Comparison of ENCODE assay signal across 20 cellular contexts in genomic region chr1:228402638-228403025, GRCh38. TPM values are rescaled to one million over a fixed set of nuclear protein-coding genes. Genes with fewer than 3 reads are reported as not detected.
DNase-seq lines count a peak whose midpoint lies in the region; ATAC-seq and TF ChIP-seq lines count a peak whose summit lies in the region.
"Had no signal": no experiment of that assay in that cellular context is flagged by ENCODE, and none has a peak within 500 bp of the region (broad histone marks: within the 10 kb centered on the region; RNA-seq: fewer than 3 reads in every experiment).

No MANE protein-coding gene starts in this region.

- no peaks in the 10 kb centered on the region for H3K9me3 Mint-ChIP-seq in activated T-cell treated with anti-CD3 and anti-CD28 coated beads, Interleukin-2, amount 50 U/mL, for 72 hours
- H3K9me3 Mint-ChIP-seq in endodermal cell = no peaks in the 10 kb centered on the region
- no peaks in the 10 kb centered on the region for H3K9me3 Mint-ChIP-seq in natural killer cell treated with Interleukin-12 subunit alpha and Interleukin-12 subunit beta and Interleukin-15 and Interleukin-18, amount 100 ng/mL, for 72 hours
- H3K9me3 Mint-ChIP-seq: activated CD4-positive, alpha-beta T cell treated with anti-CD3 and anti-CD28 coated beads, Interleukin-2, amount 10 ng/mL, durations not matched to agents 24 days and 14 days had no signal

- CTCF ChIA-PET in HEK293 (lab: Yijun Ruan, JAX) = interaction anchor here (1.5 kb wide), 1 partner anchor 10 kb away, joined by 7 read pairs; no protein-coding TSS in a partner anchor

- peaks cover 7 to 69% of the 10 kb centered on the region in 2 experiments; a peak in 2 of 3 replicates for H3K36me3 ChIP-seq in HEK293 (ENCODE audit: control insufficient read depth in 2 of 2, insufficient read depth in 1 of 2, low read length in 2 of 2)
- H3K36me3 ChIP-seq in endodermal cell (ENCODE audit: control insufficient read depth, insufficient read depth, low read length) = peaks cover 33% of the 10 kb centered on the region

- no peaks in the 10 kb centered on the region for H3K27me3 ChIP-seq in endodermal cell (ENCODE audit: control insufficient read depth, insufficient read depth, low read length, poor library complexity, severe bottlenecking)
- H3K27me3 ChIP-seq: transverse colon had no signal

- no peaks in the 10 kb centered on the region for H3K27me3 Mint-ChIP-seq in activated T-cell treated with anti-CD3 and anti-CD28 coated beads, Interleukin-2, amount 50 U/mL, for 72 hours (ENCODE audit: low read depth)
- no peaks in the 10 kb centered on the region for H3K27me3 Mint-ChIP-seq in endodermal cell (ENCODE audit: insufficient read depth)
- H3K27me3 Mint-ChIP-seq in natural killer cell treated with Interleukin-12 subunit alpha and Interleukin-12 subunit beta and Interleukin-15 and Interleukin-18, amount 100 ng/mL, for 72 hours = no peaks in the 10 kb centered on the region
- H3K27me3 Mint-ChIP-seq: activated CD4-positive, alpha-beta T cell treated with anti-CD3 and anti-CD28 coated beads, Interleukin-2, amount 10 ng/mL, durations not matched to agents 24 days and 14 days had no signal

- peaks cover 49% of the 10 kb centered on the region for H3K4me1 Mint-ChIP-seq in activated T-cell treated with anti-CD3 and anti-CD28 coated beads, Interleukin-2, amount 50 U/mL, for 72 hours (ENCODE audit: low read depth)
- H3K4me1 Mint-ChIP-seq in endodermal cell = peaks cover 16% of the 10 kb centered on the region
- H3K4me1 Mint-ChIP-seq in natural killer cell treated with Interleukin-12 subunit alpha and Interleukin-12 subunit beta and Interleukin-15 and Interleukin-18, amount 100 ng/mL, for 72 hours (ENCODE audit: low read depth in 2 of 2) = peaks cover 46 to 59% of the 10 kb centered on the region in 2 donors

- no peak overlapping the region for H3K9ac ChIP-seq in endodermal cell (ENCODE audit: extremely low read depth, low read length, poor library complexity, severe bottlenecking)
- H3K9ac ChIP-seq: SK-N-SH had no signal

- DNase-seq in activated T-cell treated with anti-CD3 and anti-CD28 coated beads, Interleukin-2, amount 50 U/mL, for 72 hours = no peak
- no peak for DNase-seq in activated T-cell treated with anti-CD3 and anti-CD28 coated beads, Interleukin-2, amount 50 U/mL, for 1 hour
- DNase-seq in endodermal cell (peak; percentile 23), GOT3 (lab: John Stamatoyannopoulos, UW) (no peak), DMS53 (lab: John Stamatoyannopoulos, UW) (no peak)
- no peak for DNase-seq in natural killer cell treated with Interleukin-12 subunit alpha and Interleukin-12 subunit beta and Interleukin-15 and Interleukin-18, amount 100 ng/mL, for 72 hours (ENCODE audit: low spot score)
- DNase-seq: activated CD4-positive, alpha-beta T cell treated with anti-CD3 and anti-CD28 coated beads, Interleukin-2, amount 10 ng/mL, durations not matched to agents 24 days and 14 days; aorta; foreskin fibroblast; NCI-H2029; NK-92 treated with Interleukin-12 subunit alpha and Interleukin-12 subunit beta, amount 100 ng/mL, for 24 hours; SK-N-SH; stimulated activated naive CD4-positive, alpha-beta T cell; transverse colon had no signal

- H3K4me3 Mint-ChIP-seq in activated T-cell treated with anti-CD3 and anti-CD28 coated beads, Interleukin-2, amount 50 U/mL, for 72 hours = no peak overlapping the region
- no peak overlapping the region for H3K4me3 Mint-ChIP-seq in endodermal cell
- H3K4me3 Mint-ChIP-seq in natural killer cell treated with Interleukin-12 subunit alpha and Interleukin-12 subunit beta and Interleukin-15 and Interleukin-18, amount 100 ng/mL, for 72 hours = peak overlapping the region; percentile 96
- H3K4me3 Mint-ChIP-seq: activated CD4-positive, alpha-beta T cell treated with anti-CD3 and anti-CD28 coated beads, Interleukin-2, amount 10 ng/mL, durations not matched to agents 24 days and 14 days had no signal

- H3K4me1 ChIP-seq in HEK293 (ENCODE audit: control insufficient read depth, insufficient read depth, low read length) (peaks cover 11% of the 10 kb centered on the region), endodermal cell (ENCODE audit: control insufficient read depth, insufficient read depth, low read length) (no peaks in the 10 kb centered on the region)

- H3K27ac ChIP-seq in HEK293 (ENCODE audit: extremely low read depth, low read depth, low read length) (no peak overlapping the region), endodermal cell (ENCODE audit: low read depth, low read length) (no peak overlapping the region)
- H3K27ac ChIP-seq: transverse colon had no signal

- POLR2A ChIA-PET in HEK293 (lab: Yijun Ruan, JAX) = interaction anchor here (0.7 to 2.0 kb wide), 2 partner anchors 10 to 56 kb away, joined by 5 read pairs; no protein-coding TSS in a partner anchor

- peak overlapping the region; percentile 86 for H3K27ac Mint-ChIP-seq in activated T-cell treated with anti-CD3 and anti-CD28 coated beads, Interleukin-2, amount 50 U/mL, for 72 hours
- no peak overlapping the region for H3K27ac Mint-ChIP-seq in endodermal cell
- peak overlapping the region; percentile 78 to 91 for H3K27ac Mint-ChIP-seq in natural killer cell treated with Interleukin-12 subunit alpha and Interleukin-12 subunit beta and Interleukin-15 and Interleukin-18, amount 100 ng/mL, for 72 hours
- H3K27ac Mint-ChIP-seq: activated CD4-positive, alpha-beta T cell treated with anti-CD3 and anti-CD28 coated beads, Interleukin-2, amount 10 ng/mL, durations not matched to agents 24 days and 14 days had no signal

- no peak for TF ChIP-seq CTCF in HEK293 (tag by site-specific recombination; IDR thresholded peaks at IDR 0.05)
- TF ChIP-seq CTCF in endodermal cell (conservative IDR thresholded peaks at IDR 0.05) = no peak

- peaks cover 8 to 10% of the 10 kb centered on the region in 2 donors for H3K36me3 Mint-ChIP-seq in activated T-cell treated with anti-CD3 and anti-CD28 coated beads, Interleukin-2, amount 50 U/mL, for 72 hours (ENCODE audit: insufficient read depth in 2 of 2)
- peaks cover 59% of the 10 kb centered on the region for H3K36me3 Mint-ChIP-seq in endodermal cell (ENCODE audit: low read depth)
- peaks cover 7% of the 10 kb centered on the region for H3K36me3 Mint-ChIP-seq in natural killer cell treated with Interleukin-12 subunit alpha and Interleukin-12 subunit beta and Interleukin-15 and Interleukin-18, amount 100 ng/mL, for 72 hours

- H3K9me3 ChIP-seq in HEK293 (ENCODE audit: control insufficient read depth, insufficient read depth, low read depth, low read length) (no peaks in the 10 kb centered on the region), endodermal cell (ENCODE audit: control insufficient read depth, low read length) (no peaks in the 10 kb centered on the region)
- H3K9me3 ChIP-seq: HAP-1, SK-N-SH, transverse colon had no signal

- H3K4me3 ChIP-seq in HEK293 (ENCODE audit: low read depth, low read length) (no peak overlapping the region), endodermal cell (ENCODE audit: low read length) (no peak overlapping the region)
- H3K4me3 ChIP-seq: HAP-1, K562, transverse colon had no signal

- WGBS in endodermal cell (ENCODE audit: insufficient coverage in 1 of 2, insufficient read length in 1 of 2), 2 experiments = 95 to 100% methylated on average over 1 to 5 of the region's 5 CpGs

- no peak for ATAC-seq in activated T-cell treated with anti-CD3 and anti-CD28 coated beads, Interleukin-2, amount 50 U/mL, for 72 hours (replicated peaks in 1 of 2)
- ATAC-seq in natural killer cell treated with Interleukin-12 subunit alpha and Interleukin-12 subunit beta and Interleukin-15 and Interleukin-18, amount 100 ng/mL, for 72 hours = no peak
- no peak for ATAC-seq in HG02852 (IDR thresholded peaks at IDR 0.05; ENCODE audit: unreplicated experiment)
- ATAC-seq: K562, left lobe of liver had no signal

TF ChIP-seq in HEK293, 187 proteins besides CTCF, POLR2A, EP300 and RAD21 (continues in another document):
- no peak for TF ChIP-seq PRDM10 (tag by site-specific recombination; IDR thresholded peaks at IDR 0.05)

RNA-seq across cellular contexts. Expression of gene TRIM11, which starts 4.0 kb away (rescaled TPM):
- 10 to 100 TPM; 43.5 to 51.4 TPM for total RNA-seq in activated T-cell treated with anti-CD3 and anti-CD28 coated beads, Interleukin-2, amount 50 U/mL, for 72 hours
- total RNA-seq in endodermal cell = 10 to 100 TPM; 33.8 to 38.9 TPM
- polyA plus RNA-seq in endodermal cell (2013, experiment 1 of 2) = 18.2 TPM
- 19.0 TPM for polyA plus RNA-seq in endodermal cell (2013, experiment 2 of 2)
- 10 to 100 TPM; 69.2 to 84.7 TPM for total RNA-seq in natural killer cell treated with Interleukin-12 subunit alpha and Interleukin-12 subunit beta and Interleukin-15 and Interleukin-18, amount 100 ng/mL, for 72 hours

RNA-seq across cellular contexts. Expression of gene TRIM17, which starts 14.0 kb away (rescaled TPM):
- 1 to 10 TPM; 1.6 to 6.2 TPM for total RNA-seq in activated T-cell treated with anti-CD3 and anti-CD28 coated beads, Interleukin-2, amount 50 U/mL, for 72 hours
- total RNA-seq in endodermal cell = 10 to 100 TPM in 1 of 2 donors, 1 to 10 TPM in 1; 8.4 to 19.6 TPM
- 4.8 TPM for polyA plus RNA-seq in endodermal cell (2013, experiment 1 of 2)
- polyA plus RNA-seq in endodermal cell (2013, experiment 2 of 2) = 3.4 TPM
- total RNA-seq in natural killer cell treated with Interleukin-12 subunit alpha and Interleukin-12 subunit beta and Interleukin-15 and Interleukin-18, amount 100 ng/mL, for 72 hours = 1 to 10 TPM; 2.0 to 2.2 TPM
- total RNA-seq: K562, left lobe of liver, NCI-H460, transverse colon had no signal
- polyA plus RNA-seq: aorta, K562 had no signal
